1 cellular context compared by ENCODE assay signal in the genomic region with DNA sequence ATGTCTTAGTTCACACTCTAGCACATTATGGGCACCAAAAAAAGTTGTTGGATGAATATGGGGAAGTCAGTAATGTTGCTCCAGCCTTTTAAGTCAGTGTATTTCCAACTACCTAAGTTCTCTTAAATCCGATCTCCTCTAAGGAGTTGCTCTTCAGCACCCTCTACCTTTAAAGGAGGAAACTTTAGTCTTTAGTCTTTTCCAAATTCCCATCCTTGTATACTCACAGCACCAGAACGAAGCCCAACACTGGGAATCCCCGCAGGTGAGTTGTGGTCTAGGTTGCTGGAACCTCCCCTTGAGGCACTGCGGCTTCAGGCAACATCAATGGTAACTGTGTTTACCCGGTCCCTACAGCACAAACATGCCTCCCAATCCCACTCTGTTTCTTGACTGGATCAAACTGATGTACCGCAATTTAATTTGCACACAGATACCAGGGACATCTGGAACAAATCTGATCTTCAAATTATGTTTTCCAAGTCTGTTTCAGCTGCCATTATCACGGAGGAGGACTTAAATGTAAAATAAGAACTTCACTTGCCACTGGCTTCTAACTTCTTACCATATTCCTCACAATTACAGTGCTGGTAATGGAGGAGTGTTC.
TF ChIP-seq lines count a peak whose summit lies in the region.

No MANE protein-coding gene starts in this region.

TF ChIP-seq in HCT116, 20 proteins besides CTCF, POLR2A, EP300 and RAD21 (continued from another document):
- TF ChIP-seq ZBTB33 (IDR thresholded peaks at IDR 0.05; ENCODE audit: extremely low read depth, insufficient replicate concordance, low read length) (no peak), SIN3A (IDR thresholded peaks at IDR 0.05; ENCODE audit: low read depth) (no peak), TCF7L2 (IDR thresholded peaks at IDR 0.05; ENCODE audit: borderline replicate concordance, extremely low read depth, insufficient read depth, insufficient read length) (no peak), EGR1 (IDR thresholded peaks at IDR 0.05; ENCODE audit: low read depth) (no peak), EZH2 (IDR thresholded peaks at IDR 0.05) (no peak)
